15 cellular contexts compared by ENCODE assay signal in the genomic region with DNA sequence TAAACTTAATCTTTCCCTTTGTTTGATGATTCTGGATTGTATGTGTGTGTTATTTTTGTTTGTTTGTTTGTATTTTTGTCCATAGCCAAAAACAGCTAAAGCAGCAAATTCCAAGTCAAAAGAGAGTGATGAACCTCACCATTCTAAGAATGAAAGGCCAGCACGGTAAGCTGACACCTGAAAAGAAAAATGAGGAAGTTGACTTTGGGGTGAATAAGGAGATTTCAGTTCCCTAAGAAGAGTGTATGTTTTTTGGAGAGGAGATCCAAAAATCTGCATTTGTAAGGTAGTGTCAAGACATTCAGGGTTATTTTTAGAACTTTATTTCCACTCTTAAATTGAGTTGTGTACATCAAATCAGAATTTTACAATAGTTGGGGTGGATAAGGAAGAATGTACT. TPM values are rescaled to one million over a fixed set of nuclear protein-coding genes. Genes with fewer than 3 reads are reported as not detected.
DNase-seq lines count a peak whose midpoint lies in the region; ATAC-seq and TF ChIP-seq lines count a peak whose summit lies in the region.
"Had no signal": no experiment of that assay in that cellular context is flagged by ENCODE, and none has a peak within 500 bp of the region (broad histone marks: within the 10 kb centered on the region; RNA-seq: fewer than 3 reads in every experiment).

No MANE protein-coding gene starts in this region.

- H3K27ac Mint-ChIP-seq in GM23338 (peak overlapping the region; percentile 50), IgD-negative memory B cell (peak overlapping the region in 2 of 3 donors; percentile 8 to 18), memory B cell (peak overlapping the region; percentile 12)

- H3K4me3 Mint-ChIP-seq in GM23338 (0 out of 3 replicates have a peak overlapping the region, but pooled peaks have one; percentile 1), IgD-negative memory B cell (peak overlapping the region in 1 of 4 donors; percentile 51), memory B cell (no peak overlapping the region)

- H3K4me1 ChIP-seq in GM23338 (ENCODE audit: insufficient read depth) = peaks cover 27% of the 10 kb centered on the region

- peaks cover 28% of the 10 kb centered on the region for H3K4me1 Mint-ChIP-seq in GM23338
- peaks cover 27 to 43% (median 43%) of the 10 kb centered on the region in 3 donors for H3K4me1 Mint-ChIP-seq in IgD-negative memory B cell
- H3K4me1 Mint-ChIP-seq in memory B cell = peaks cover 26% of the 10 kb centered on the region

- DNase-seq in GM23338 (ENCODE audit: low spot score) = peak; percentile 14
- DNase-seq in memory B cell (ENCODE audit: low spot score in 2 of 2) = no peak
- DNase-seq in epidermal melanocyte (ENCODE audit: insufficient read length, low spot score) = no peak
- no peak for DNase-seq in activated naive CD4-positive, alpha-beta T cell treated with anti-CD3 and anti-CD28 coated beads, Interleukin-2, amount 50 U/mL, for 16 hours
- DNase-seq in CD1c-positive myeloid dendritic cell (ENCODE audit: extremely low spot score) = no peak
- DNase-seq: adrenal gland; NCI-H187 treated with DMSO at 0.1 percent for 48 hours; NCI-H69; posterior cingulate gyrus; SHP77; stimulated activated CD4-positive, alpha-beta T cell treated with anti-CD3 and anti-CD28 coated beads, Interleukin-15, amount 100 ng/mL, for 24 hours; testis had no signal

- no peaks in the 10 kb centered on the region for H3F3A ChIP-seq in GM23338 (replicated peaks; ENCODE audit: low read depth)

- H3K36me3 ChIP-seq in GM23338 (ENCODE audit: insufficient read depth) = no peaks in the 10 kb centered on the region; the same call in 1 of the 2 replicates

- H3K27me3 ChIP-seq in GM23338 (ENCODE audit: insufficient read depth) = no peaks in the 10 kb centered on the region
- H3K27me3 ChIP-seq: adrenal gland, testis had no signal

- H3K4me2 ChIP-seq in GM23338 = peak overlapping the region; percentile 46

- peaks cover 3% of the 10 kb centered on the region for H3K27me3 Mint-ChIP-seq in GM23338 (ENCODE audit: insufficient read depth, low read depth, poor library complexity)
- H3K27me3 Mint-ChIP-seq in IgD-negative memory B cell = no peaks in the 10 kb centered on the region
- no peaks in the 10 kb centered on the region for H3K27me3 Mint-ChIP-seq in memory B cell

- H3K27ac ChIP-seq in GM23338 (ENCODE audit: low read depth) = peak overlapping the region; percentile 4; the same call in 1 of the 2 replicates
- H3K27ac ChIP-seq: adrenal gland had no signal

- no peak for TF ChIP-seq CTCF in GM23338 (conservative IDR thresholded peaks at IDR 0.05; ENCODE audit: low read depth in 2 of 2)

- H2AFZ ChIP-seq in GM23338 = no peak overlapping the region

- H3K36me3 Mint-ChIP-seq in GM23338 (ENCODE audit: low read depth) = peaks cover 16% of the 10 kb centered on the region; the same call in 2 of the 3 replicates
- peaks cover 9% of the 10 kb centered on the region for H3K36me3 Mint-ChIP-seq in IgD-negative memory B cell
- H3K36me3 Mint-ChIP-seq in memory B cell = peaks cover 33% of the 10 kb centered on the region

- no peaks in the 10 kb centered on the region for H3K79me2 ChIP-seq in GM23338 (replicated peaks; ENCODE audit: insufficient read depth)

- peak; percentile 48 for ATAC-seq in GM18858 (IDR thresholded peaks at IDR 0.05; ENCODE audit: unreplicated experiment)
- ATAC-seq in GM23338 = no peak
- ATAC-seq in memory B cell (ENCODE audit: low read depth) = peak; percentile 67
- ATAC-seq in GM21737 (IDR thresholded peaks at IDR 0.05; ENCODE audit: unreplicated experiment) = no peak

- H3K9me2 ChIP-seq in GM23338 (ENCODE audit: insufficient read depth) = no peaks in the 10 kb centered on the region

- no peak overlapping the region for H3K4me3 ChIP-seq in GM23338
- H3K4me3 ChIP-seq: adrenal gland, testis had no signal

- no peaks in the 10 kb centered on the region for H4K20me1 ChIP-seq in GM23338 (replicated peaks; ENCODE audit: insufficient read depth)

- H3K9me3 Mint-ChIP-seq in GM23338 (no peaks in the 10 kb centered on the region), IgD-negative memory B cell (no peaks in the 10 kb centered on the region), memory B cell (no peaks in the 10 kb centered on the region)

TF ChIP-seq in GM23338, 12 proteins besides CTCF, POLR2A, EP300 and RAD21:
- no peak for TF ChIP-seq NANOG (IDR thresholded peaks at IDR 0.05; ENCODE audit: borderline replicate concordance)

RNA-seq across cellular contexts. Expression of a gene that starts 52.3 kb away (rescaled TPM):
- total RNA-seq in GM23338 (2014; rRNA removed; shearing (Covaris generic)) = not detected in 2 replicates
- polyA plus RNA-seq in GM23338 (2016; fragmentation: Nextera tagmentation; extraction: Ambion mirVana) (0.21 TPM in 1 of 2 replicates, not detected in the other), IgD-negative memory B cell (4.2 TPM)

RNA-seq across cellular contexts. Expression of a gene that starts 53.5 kb away (rescaled TPM):
- total RNA-seq in GM23338 (2014; rRNA removed; shearing (Covaris generic)) = 25.4 and 28.3 TPM in 2 replicates
- 20.7 and 22.4 TPM in 2 replicates for polyA plus RNA-seq in GM23338 (2016; fragmentation: Nextera tagmentation; extraction: Ambion mirVana)
- polyA plus RNA-seq in IgD-negative memory B cell = 98.9 TPM

Comparison
In these comparisons a context has a peak if more than half of its experiments do, and no peak if none do; other contexts are left out.
1. ATAC-seq: peak in GM18858 (single experiment) and memory B cell (single experiment); none in GM23338 (single experiment) and GM21737 (single experiment).
2. Peak in every context shown above with its lines, with median percentiles within 50 percentile points of each other: H3K27ac Mint-ChIP-seq.